24 cellular contexts compared by ENCODE assay signal in genomic region chr17:42404326-42405055, GRCh38. TPM values are rescaled to one million over a fixed set of nuclear protein-coding genes. Genes with fewer than 3 reads are reported as not detected.
DNase-seq lines count a peak whose midpoint lies in the region; ATAC-seq and TF ChIP-seq lines count a peak whose summit lies in the region.
"Had no signal": no experiment of that assay in that cellular context is flagged by ENCODE, and none has a peak within 500 bp of the region (broad histone marks: within the 10 kb centered on the region; RNA-seq: fewer than 3 reads in every experiment).

No MANE protein-coding gene starts in this region.

- no peaks in the 10 kb centered on the region for H3K36me3 Mint-ChIP-seq in activated T-helper 17 cell treated with anti-CD3 and anti-CD28 coated beads, Interleukin-2, amount 50 U/mL, for 72 hours (ENCODE audit: low read depth)
- H3K36me3 Mint-ChIP-seq: CD4-positive, alpha-beta memory T cell; neural progenitor cell; stimulated activated memory B cell treated with anti-CD40 and anti-IgM and Interleukin-4, amounts not matched to agents 10 μg/mL and 1 μg/mL and 100 μg/mL, for 72 hours had no signal

- no peak overlapping the region for H2AFZ ChIP-seq in Karpas-422 (ENCODE audit: low read length)
- H2AFZ ChIP-seq: neural progenitor cell had no signal

- H3K36me3 ChIP-seq in Karpas-422 (ENCODE audit: insufficient read depth, low read length) (no peaks in the 10 kb centered on the region), esophagus squamous epithelium (peaks cover 5 to 32% (median 10%) of the 10 kb centered on the region in 3 donors), subcutaneous abdominal adipose tissue (ENCODE audit: control insufficient read depth in 5 of 5, insufficient read depth in 5 of 5, low read length in 5 of 5) (peaks cover 0 to 37% (median 32%) of the 10 kb centered on the region in 5 donors)
- H3K36me3 ChIP-seq: neural progenitor cell had no signal

- intact Hi-C loops in esophagus squamous epithelium (cut with DNase I), result loop anchor here (5.0 kb wide), 1 partner anchor 82 kb away; no protein-coding TSS in a partner anchor
- intact Hi-C loops in sciatic nerve (cut with DNase I), result loop anchor here (5.0 kb wide), 1 partner anchor 82 kb away; no protein-coding TSS in a partner anchor

- no peak for TF ChIP-seq POLR2A in esophagus squamous epithelium (IDR thresholded peaks at IDR 0.05)

- H3K4me1 Mint-ChIP-seq in activated T-helper 17 cell treated with anti-CD3 and anti-CD28 coated beads, Interleukin-2, amount 50 U/mL, for 72 hours, result peaks cover 14% of the 10 kb centered on the region

- ATAC-seq in activated T-helper 17 cell treated with anti-CD3 and anti-CD28 coated beads, Interleukin-2, amount 50 U/mL, for 72 hours (replicated peaks), result no peak
- ATAC-seq in sciatic nerve (no peak), HG03097 (IDR thresholded peaks at IDR 0.05; ENCODE audit: low FRiP score, unreplicated experiment) (no peak)
- ATAC-seq: left lobe of liver; SK-N-SH treated with all-trans-retinoic acid at 6 μM for 48 hours; stimulated activated memory B cell treated with anti-CD40 and anti-IgM and Interleukin-4, amounts not matched to agents 10 μg/mL and 1 μg/mL and 100 μg/mL, for 72 hours had no signal

- H3K4me1 ChIP-seq in Karpas-422 (ENCODE audit: low read length) (peaks cover 3% of the 10 kb centered on the region; the same call in 1 of the 2 replicates), esophagus squamous epithelium (peaks cover 37 to 92% (median 58%) of the 10 kb centered on the region in 3 donors), subcutaneous abdominal adipose tissue (ENCODE audit: control insufficient read depth in 5 of 5, insufficient read depth in 5 of 5, low read length in 5 of 5) (peaks cover 14 to 74% (median 58%) of the 10 kb centered on the region in 5 donors)

- no peaks in the 10 kb centered on the region for H3K79me2 ChIP-seq in Karpas-422 (ENCODE audit: low read length)

- H3K4me2 ChIP-seq in Karpas-422 (ENCODE audit: low read depth, low read length, poor library complexity, severe bottlenecking), result no peak overlapping the region
- H3K4me2 ChIP-seq: neural progenitor cell had no signal

- H3K27ac ChIP-seq in Karpas-422 (ENCODE audit: low read length), result no peak overlapping the region
- H3K27ac ChIP-seq in RWPE1, result peak overlapping the region; percentile 96
- H3K27ac ChIP-seq in esophagus squamous epithelium, result peak overlapping the region in 3 of 4 donors; percentile 5 to 97 (median 42)
- peak overlapping the region; percentile 78 for H3K27ac ChIP-seq in subcutaneous abdominal adipose tissue (ENCODE audit: low read depth, low read length)
- H3K27ac ChIP-seq: neural progenitor cell, prostate gland had no signal

- H4K20me1 ChIP-seq in Karpas-422 (ENCODE audit: insufficient read depth, low read depth, low read length), result no peaks in the 10 kb centered on the region

- H3K27me3 Mint-ChIP-seq in activated T-helper 17 cell treated with anti-CD3 and anti-CD28 coated beads, Interleukin-2, amount 50 U/mL, for 72 hours, result no peaks in the 10 kb centered on the region
- H3K27me3 Mint-ChIP-seq: CD4-positive, alpha-beta memory T cell; stimulated activated memory B cell treated with anti-CD40 and anti-IgM and Interleukin-4, amounts not matched to agents 10 μg/mL and 1 μg/mL and 100 μg/mL, for 72 hours had no signal

- DNase-seq in Karpas-422 (peak; percentile 60), RWPE1 (ENCODE audit: low spot score) (no peak), esophagus squamous epithelium (lab: John Stamatoyannopoulos, UW) (no peak), sciatic nerve (ENCODE audit: low spot score) (no peak), NCI-H748 treated with DMSO at 0.1 percent for 48 hours (lab: John Stamatoyannopoulos, UW) (no peak)
- DNase-seq: activated B cell treated with CpG ODN at 0.5 μM for 24 hours; activated CD4-positive, alpha-beta T cell treated with anti-CD3 and anti-CD28 coated beads, Interleukin-2, amount 50 U/mL, for 4 hours; activated CD8-positive, alpha-beta memory T cell treated with anti-CD3 and anti-CD28 coated beads, Interleukin-2, amount 50 U/mL, for 48 hours; activated effector memory CD4-positive, alpha-beta T cell treated with Interleukin-2 at 50 U/mL for 16 hours; CD4-positive, alpha-beta memory T cell; DMS 273 treated with DMSO at 0.1 percent for 48 hours; head of caudate nucleus; NCI-H146; NCI-H524; RPMI8226; small intestine had no signal

- H3K9me2 ChIP-seq in Karpas-422 (replicated peaks; ENCODE audit: insufficient read depth, low read length), result no peaks in the 10 kb centered on the region

- H3K9me3 Mint-ChIP-seq in activated T-helper 17 cell treated with anti-CD3 and anti-CD28 coated beads, Interleukin-2, amount 50 U/mL, for 72 hours, result no peaks in the 10 kb centered on the region
- H3K9me3 Mint-ChIP-seq: activated B cell treated with CpG ODN at 0.5 μM for 24 hours; neural progenitor cell; stimulated activated memory B cell treated with anti-CD40 and anti-IgM and Interleukin-4, amounts not matched to agents 10 μg/mL and 1 μg/mL and 100 μg/mL, for 72 hours had no signal

- H3K4me3 Mint-ChIP-seq in activated T-helper 17 cell treated with anti-CD3 and anti-CD28 coated beads, Interleukin-2, amount 50 U/mL, for 72 hours, result no peak overlapping the region
- H3K4me3 Mint-ChIP-seq: activated B cell treated with CpG ODN at 0.5 μM for 24 hours; CD4-positive, alpha-beta memory T cell; neural progenitor cell; stimulated activated memory B cell treated with anti-CD40 and anti-IgM and Interleukin-4, amounts not matched to agents 10 μg/mL and 1 μg/mL and 100 μg/mL, for 72 hours had no signal

- no peak overlapping the region for H3K27ac Mint-ChIP-seq in activated T-helper 17 cell treated with anti-CD3 and anti-CD28 coated beads, Interleukin-2, amount 50 U/mL, for 72 hours
- H3K27ac Mint-ChIP-seq: activated B cell treated with CpG ODN at 0.5 μM for 24 hours; neural progenitor cell; stimulated activated memory B cell treated with anti-CD40 and anti-IgM and Interleukin-4, amounts not matched to agents 10 μg/mL and 1 μg/mL and 100 μg/mL, for 72 hours had no signal

- H3K4me3 ChIP-seq in Karpas-422 (ENCODE audit: low read length) (no peak overlapping the region), esophagus squamous epithelium (no peak overlapping the region), subcutaneous abdominal adipose tissue (ENCODE audit: low read depth in 1 of 5, low read length in 5 of 5) (no peak overlapping the region)
- H3K4me3 ChIP-seq: neural progenitor cell, prostate gland had no signal

- CTCF ChIA-PET in RWPE1 (lab: Yijun Ruan, JAX), result no interaction called here

- H3K27me3 ChIP-seq in Karpas-422 (ENCODE audit: low read length) (no peaks in the 10 kb centered on the region), esophagus squamous epithelium (no peaks in the 10 kb centered on the region), subcutaneous abdominal adipose tissue (ENCODE audit: control insufficient read depth in 5 of 5, insufficient read depth in 4 of 5, low read length in 5 of 5) (no peaks in the 10 kb centered on the region)
- H3K27me3 ChIP-seq: neural progenitor cell had no signal

- TF ChIP-seq CTCF in RWPE1 (conservative IDR thresholded peaks at IDR 0.05; ENCODE audit: low read depth), result no peak
- no peak for TF ChIP-seq CTCF in esophagus squamous epithelium (IDR thresholded peaks at IDR 0.05)

- WGBS in esophagus squamous epithelium, 2 donors, result 79 to 82% methylated on average over 44 to 58 of the region's 63 CpGs

- H3K9me3 ChIP-seq in Karpas-422 (ENCODE audit: low read length), result no peaks in the 10 kb centered on the region
- no peaks in the 10 kb centered on the region for H3K9me3 ChIP-seq in esophagus squamous epithelium
- H3K9me3 ChIP-seq in subcutaneous abdominal adipose tissue (ENCODE audit: control insufficient read depth in 5 of 5, low read length in 5 of 5), result no peaks in the 10 kb centered on the region
- H3K9me3 ChIP-seq: prostate gland had no signal

- H3K9ac ChIP-seq in Karpas-422 (ENCODE audit: low read length) (no peak overlapping the region), subcutaneous abdominal adipose tissue (ENCODE audit: low read length in 5 of 5) (peak overlapping the region in 1 of 5 donors; percentile 35)
- H3K9ac ChIP-seq: neural progenitor cell had no signal

- POLR2A ChIA-PET in RWPE1 (lab: Yijun Ruan, JAX; ENCODE audit: low non-redundant PET), result no interaction called here

RNA-seq across cellular contexts. Expression of gene STAT3, which starts 16.2 kb away (rescaled TPM):
- 16.3 and 24.4 TPM in 2 replicates for total RNA-seq in Karpas-422 (2014; rRNA removed; shearing (Covaris generic); ENCODE audit: low replicate concordance)
- total RNA-seq in esophagus squamous epithelium (100 to 1,000 TPM; 137 to 229 (median 176) TPM), sciatic nerve (284 TPM)
- 100 to 1,000 TPM; 179 to 429 TPM for total RNA-seq in activated T-helper 17 cell treated with anti-CD3 and anti-CD28 coated beads, Interleukin-2, amount 50 U/mL, for 72 hours

RNA-seq across cellular contexts. Expression of gene CAVIN1, which starts 18.6 kb away (rescaled TPM):
- total RNA-seq in Karpas-422 (2014; rRNA removed; shearing (Covaris generic); ENCODE audit: low replicate concordance), result not detected in 2 replicates
- total RNA-seq in esophagus squamous epithelium (100 to 1,000 TPM in 2 of 4 donors, 10 to 100 TPM in 2; 67.8 to 210 (median 113) TPM), sciatic nerve (608 TPM)
- 1 to 10 TPM; 2.5 to 6.1 TPM for total RNA-seq in activated T-helper 17 cell treated with anti-CD3 and anti-CD28 coated beads, Interleukin-2, amount 50 U/mL, for 72 hours

RNA-seq across cellular contexts. Expression of gene ATP6V0A1, which starts 54.2 kb away (rescaled TPM):
- total RNA-seq in Karpas-422 (2014; rRNA removed; shearing (Covaris generic); ENCODE audit: low replicate concordance), result 53.1 and 59.9 TPM in 2 replicates
- total RNA-seq in esophagus squamous epithelium (10 to 100 TPM; 35.9 to 62.7 (median 47.5) TPM), sciatic nerve (115 TPM)
- 10 to 100 TPM; 14.6 to 44.3 TPM for total RNA-seq in activated T-helper 17 cell treated with anti-CD3 and anti-CD28 coated beads, Interleukin-2, amount 50 U/mL, for 72 hours

Comparison
In these comparisons a context has a peak if more than half of its experiments do, and no peak if none do; other contexts are left out.
1. RNA of gene CAVIN1, which starts 18.6 kb away (total RNA-seq): 608 TPM in sciatic nerve (single experiment) and 67.8 to 210 TPM in esophagus squamous epithelium; 2.5 to 6.1 TPM in activated T-helper 17 cell treated with anti-CD3 and anti-CD28 coated beads, Interleukin-2, amount 50 U/mL, for 72 hours and not detected in Karpas-422; every median in the first group is over 4 times any median in the second.